Comparison of ENCODE assay signal across 2 cellular contexts in the genomic region with DNA sequence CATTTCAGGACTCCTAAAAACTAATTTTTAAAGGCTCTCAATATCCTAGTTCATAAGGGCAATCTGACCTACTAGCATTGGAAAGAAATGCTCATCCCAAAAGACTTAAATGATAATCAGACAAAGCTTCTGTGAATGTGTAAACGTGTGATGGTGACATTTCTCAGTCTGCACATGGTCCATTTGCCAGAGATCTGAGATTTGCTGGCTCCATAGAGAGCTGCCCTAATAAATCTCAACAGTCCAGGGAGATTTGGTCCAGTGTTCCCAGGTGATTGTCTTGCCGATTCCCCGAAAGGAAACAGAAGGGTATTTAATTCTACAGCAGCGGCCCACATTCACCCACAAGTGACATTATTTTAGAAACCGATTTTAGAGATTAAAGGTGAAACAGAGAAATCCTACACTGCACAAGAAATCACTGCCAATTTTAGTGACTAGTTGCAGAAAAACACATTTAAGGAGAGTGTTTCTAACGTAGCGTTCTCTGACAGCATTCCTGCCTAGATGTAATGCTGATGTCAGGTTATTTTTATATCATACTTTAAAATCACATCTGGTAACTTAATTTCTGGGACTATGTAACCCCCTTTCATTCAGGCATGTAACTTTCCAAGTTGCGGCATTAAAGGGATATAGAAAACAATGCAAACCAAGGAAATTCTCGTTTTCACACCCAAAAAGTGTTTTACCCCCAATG.
TF ChIP-seq lines count a peak whose summit lies in the region.

No MANE protein-coding gene starts in this region.

TF ChIP-seq in A549, 52 proteins besides CTCF, POLR2A, EP300 and RAD21:
- TF ChIP-seq MAFK (IDR thresholded peaks at IDR 0.05; ENCODE audit: partially characterized antibody) (peak; percentile 24), MAZ (IDR thresholded peaks at IDR 0.05; ENCODE audit: borderline replicate concordance, low read depth, low read length) (no peak)
TF ChIP-seq in A549: peak in this region for 1.

TF ChIP-seq in IMR-90, 13 proteins besides CTCF, POLR2A, EP300 and RAD21:
- TF ChIP-seq MXI1 (IDR thresholded peaks at IDR 0.05; ENCODE audit: borderline replicate concordance, low read depth, low read length) (no peak), SMC3 (IDR thresholded peaks at IDR 0.05; ENCODE audit: low read depth, low read length) (no peak), MAFK (IDR thresholded peaks at IDR 0.05; ENCODE audit: low read depth, low read length) (peak; percentile 58)
TF ChIP-seq in IMR-90: peak in this region for 1.
